8 cellular contexts compared by ENCODE assay signal in genomic region chr2:108449410-108450200, GRCh38. TPM values are rescaled to one million over a fixed set of nuclear protein-coding genes. Genes with fewer than 3 reads are reported as not detected.
DNase-seq lines count a peak whose midpoint lies in the region; ATAC-seq and TF ChIP-seq lines count a peak whose summit lies in the region.

No MANE protein-coding gene starts in this region.

- ATAC-seq in GM18868 (IDR thresholded peaks at IDR 0.05; ENCODE audit: unreplicated experiment) (peak; percentile 28), HG03135 (IDR thresholded peaks at IDR 0.05; ENCODE audit: unreplicated experiment) (peak; percentile 41), sciatic nerve (peak; percentile 35)

- H3K79me2 ChIP-seq in OCI-LY1 (ENCODE audit: insufficient read depth, low read length) (0 out of 2 replicates have a peak, but pooled peaks cover 3% of the 10 kb centered on the region), hepatocyte (peaks cover 40% of the 10 kb centered on the region)

- H3K27ac ChIP-seq in BLaER1 = peak overlapping the region; percentile 79
- peak overlapping the region; percentile 12 for H3K27ac ChIP-seq in OCI-LY1 (ENCODE audit: low read depth, low read length, poor library complexity, severe bottlenecking)
- peak overlapping the region; percentile 96 for H3K27ac ChIP-seq in hepatocyte

- TF ChIP-seq CTCF in OCI-LY1 (IDR thresholded peaks at IDR 0.05; ENCODE audit: low read length) (no peak), hepatocyte (IDR thresholded peaks at IDR 0.05; ENCODE audit: poor library complexity) (no peak)

- 4% methylated on average over 22 of the region's 22 CpGs for WGBS in hepatocyte (ENCODE audit: low lambda C conversion rate, missing lambda C conversion rate)

- peak; percentile 63 for DNase-seq in adipocyte (ENCODE audit: low read depth)
- DNase-seq in hepatocyte (ENCODE audit: low spot score) = peak; percentile 36
- DNase-seq in sciatic nerve (ENCODE audit: low spot score) = no peak
- no peak for DNase-seq in hippocampal formation (lab: John Stamatoyannopoulos, UW)

- peak overlapping the region; percentile 89 for H3K9ac ChIP-seq in BLaER1
- peak overlapping the region; percentile 78 for H3K9ac ChIP-seq in OCI-LY1 (ENCODE audit: low read length)
- H3K9ac ChIP-seq in adipocyte (ENCODE audit: low read length) = peak overlapping the region; percentile 98

- intact Hi-C loops in sciatic nerve (cut with DNase I) = no loop called here

- H3K4me1 ChIP-seq in BLaER1 = peaks cover 32% of the 10 kb centered on the region
- peaks cover 23% of the 10 kb centered on the region for H3K4me1 ChIP-seq in OCI-LY1 (ENCODE audit: insufficient read depth, low read length, severe bottlenecking)
- H3K4me1 ChIP-seq in adipocyte (ENCODE audit: control insufficient read depth, insufficient read depth, low read length) = peaks cover 19% of the 10 kb centered on the region
- H3K4me1 ChIP-seq in hepatocyte (ENCODE audit: insufficient read depth) = peaks cover 6% of the 10 kb centered on the region

- H3K27me3 ChIP-seq in BLaER1 = no peaks in the 10 kb centered on the region
- H3K27me3 ChIP-seq in OCI-LY1 (ENCODE audit: insufficient read depth, low read length) = no peaks in the 10 kb centered on the region
- H3K27me3 ChIP-seq in adipocyte (replicated peaks; ENCODE audit: control insufficient read depth, insufficient read depth, low read length) = no peaks in the 10 kb centered on the region
- no peaks in the 10 kb centered on the region for H3K27me3 ChIP-seq in hepatocyte

- H3K9me3 ChIP-seq in BLaER1 = no peaks in the 10 kb centered on the region
- H3K9me3 ChIP-seq in OCI-LY1 (ENCODE audit: low read length) = no peaks in the 10 kb centered on the region
- no peaks in the 10 kb centered on the region for H3K9me3 ChIP-seq in adipocyte (ENCODE audit: control insufficient read depth, low read length)
- H3K9me3 ChIP-seq in hepatocyte (ENCODE audit: low read depth) = no peaks in the 10 kb centered on the region

- H3K4me3 ChIP-seq in BLaER1 (peak overlapping the region; percentile 90), OCI-LY1 (ENCODE audit: low read depth, low read length, poor library complexity, severe bottlenecking) (peak overlapping the region; percentile 81), adipocyte (ENCODE audit: low read length) (peak overlapping the region; percentile 99), hepatocyte (peak overlapping the region; percentile 59)

- H3K36me3 ChIP-seq in BLaER1 (peaks cover 39% of the 10 kb centered on the region), OCI-LY1 (ENCODE audit: insufficient read depth, low read length) (peaks cover 35% of the 10 kb centered on the region), adipocyte (ENCODE audit: control insufficient read depth, insufficient read depth, low read length, severe bottlenecking) (peaks cover 32% of the 10 kb centered on the region), hepatocyte (replicated peaks; ENCODE audit: insufficient read depth, low read depth) (no peaks in the 10 kb centered on the region)

- no peaks in the 10 kb centered on the region for H3F3A ChIP-seq in OCI-LY1 (ENCODE audit: insufficient read depth, low read length)

- H3K4me2 ChIP-seq in BLaER1 (peak overlapping the region; percentile 96), OCI-LY1 (ENCODE audit: low read length) (peak overlapping the region; percentile 83), hepatocyte (peak overlapping the region; percentile 85)

- H4K20me1 ChIP-seq in BLaER1 = no peaks in the 10 kb centered on the region
- H4K20me1 ChIP-seq in OCI-LY1 (ENCODE audit: insufficient read depth, low read length) = no peaks in the 10 kb centered on the region
- H4K20me1 ChIP-seq in hepatocyte (ENCODE audit: insufficient read depth, poor library complexity, severe bottlenecking) = no peaks in the 10 kb centered on the region

- H3K9me2 ChIP-seq in OCI-LY1 (ENCODE audit: low read depth, low read length) = no peaks in the 10 kb centered on the region
- H3K9me2 ChIP-seq in hepatocyte (replicated peaks; ENCODE audit: insufficient read depth) = no peaks in the 10 kb centered on the region

- H2AFZ ChIP-seq in OCI-LY1 (ENCODE audit: low read length) (no peak overlapping the region), hepatocyte (peak overlapping the region; percentile 61)

RNA-seq across cellular contexts. Expression of gene GCC2, which starts 0.6 kb away (rescaled TPM):
- 39.4 and 44.6 TPM in 2 replicates for total RNA-seq in hepatocyte
- 48.1 and 53.7 TPM in 2 replicates for polyA plus RNA-seq in hepatocyte
- 63.6 TPM for total RNA-seq in sciatic nerve

Comparison
In these comparisons a context has a peak if more than half of its experiments do, and no peak if none do; other contexts are left out.
1. H3K27ac ChIP-seq: peak in every context shown above with its lines; median percentile 96 in hepatocyte; 79 in BLaER1; 12 in OCI-LY1.
2. DNase-seq: peak in adipocyte (single experiment) and hepatocyte (single experiment); none in sciatic nerve (single experiment) and hippocampal formation (0 of 2).
3. Peak in every context shown above with its lines, with median percentiles within 50 percentile points of each other: H3K4me2 ChIP-seq, H3K4me3 ChIP-seq, H3K9ac ChIP-seq and ATAC-seq.